Comparison of ENCODE assay signal across 16 cellular contexts in genomic region chr9:135219676-135220600, GRCh38.
"Had no signal": no experiment of that assay in that cellular context is flagged by ENCODE, and none has a peak within 500 bp of the region (broad histone marks: within the 10 kb centered on the region; RNA-seq: fewer than 3 reads in every experiment).

No MANE protein-coding gene starts in this region.

- ATAC-seq: activated CD8-positive, alpha-beta T cell treated with anti-CD3 and anti-CD28 coated beads, Interleukin-2, amount 10 ng/mL, durations not matched to agents 7 days and 5 days had no signal

- H3K27ac Mint-ChIP-seq: activated CD4-positive, alpha-beta T cell treated with anti-CD3 and anti-CD28 coated beads, Interleukin-2, amount 10 ng/mL, durations not matched to agents 24 days and 14 days; activated CD8-positive, alpha-beta T cell treated with anti-CD3 and anti-CD28 coated beads, Interleukin-2, amount 10 ng/mL, durations not matched to agents 7 days and 5 days; activated naive CD8-positive, alpha-beta T cell treated with anti-CD3 and anti-CD28 coated beads, Interleukin-2, amount 10 ng/mL, durations not matched to agents 7 days and 5 days; stimulated activated naive CD8-positive, alpha-beta T cell treated with anti-CD3 and anti-CD28 coated beads, Interleukin-15, Interleukin-2, amounts not matched to agents 100 ng/mL and 50 ng/mL, for 24 hours had no signal

- H3K9me3 Mint-ChIP-seq: activated CD4-positive, alpha-beta T cell treated with anti-CD3 and anti-CD28 coated beads, Interleukin-2, amount 10 ng/mL, durations not matched to agents 24 days and 14 days; activated naive CD8-positive, alpha-beta T cell treated with anti-CD3 and anti-CD28 coated beads, Interleukin-2, amount 10 ng/mL, durations not matched to agents 7 days and 5 days; stimulated activated naive CD8-positive, alpha-beta T cell treated with anti-CD3 and anti-CD28 coated beads, Interleukin-15, Interleukin-2, amounts not matched to agents 100 ng/mL and 50 ng/mL, for 24 hours had no signal

- H3K9me3 ChIP-seq: neutrophil, SJSA1, upper lobe of left lung had no signal

- H3K4me1 ChIP-seq: SJSA1 had no signal

- H3K27me3 ChIP-seq: SJSA1, upper lobe of left lung had no signal

- H3K4me1 Mint-ChIP-seq: activated CD4-positive, alpha-beta T cell treated with anti-CD3 and anti-CD28 coated beads, Interleukin-2, amount 10 ng/mL, durations not matched to agents 24 days and 14 days; activated naive CD8-positive, alpha-beta T cell treated with anti-CD3 and anti-CD28 coated beads, Interleukin-2, amount 10 ng/mL, durations not matched to agents 7 days and 5 days had no signal

- H3K36me3 ChIP-seq: neutrophil, SJSA1, upper lobe of left lung had no signal

- H3K4me3 ChIP-seq: dorsolateral prefrontal cortex, SJSA1, skin epidermis, upper lobe of left lung had no signal

- H3K27ac ChIP-seq: dorsolateral prefrontal cortex, neutrophil, SJSA1, skin epidermis, upper lobe of left lung had no signal

- H3K4me3 Mint-ChIP-seq: activated CD4-positive, alpha-beta T cell treated with anti-CD3 and anti-CD28 coated beads, Interleukin-2, amount 10 ng/mL, durations not matched to agents 24 days and 14 days; activated CD8-positive, alpha-beta T cell treated with anti-CD3 and anti-CD28 coated beads, Interleukin-2, amount 10 ng/mL, durations not matched to agents 7 days and 5 days; activated naive CD8-positive, alpha-beta T cell treated with anti-CD3 and anti-CD28 coated beads, Interleukin-2, amount 10 ng/mL, durations not matched to agents 7 days and 5 days; stimulated activated naive CD8-positive, alpha-beta T cell treated with anti-CD3 and anti-CD28 coated beads, Interleukin-15, Interleukin-2, amounts not matched to agents 100 ng/mL and 50 ng/mL, for 24 hours had no signal

- H3K36me3 Mint-ChIP-seq: activated naive CD8-positive, alpha-beta T cell treated with anti-CD3 and anti-CD28 coated beads, Interleukin-2, amount 10 ng/mL, durations not matched to agents 7 days and 5 days had no signal

- DNase-seq: activated CD4-positive, alpha-beta T cell treated with anti-CD3 and anti-CD28 coated beads, Interleukin-2, amount 10 ng/mL, durations not matched to agents 24 days and 14 days; activated CD4-positive, CD25-positive, alpha-beta regulatory T cell; activated CD8-positive, alpha-beta memory T cell treated with anti-CD3 and anti-CD28 coated beads, Interleukin-2, amount 50 U/mL, for 48 hours; activated CD8-positive, alpha-beta T cell treated with anti-CD3 and anti-CD28 coated beads, Interleukin-2, amount 10 ng/mL, durations not matched to agents 7 days and 5 days; activated naive CD8-positive, alpha-beta T cell treated with anti-CD3 and anti-CD28 coated beads, Interleukin-2, amount 10 ng/mL, durations not matched to agents 7 days and 5 days; hippocampal formation; kidney glomerular epithelial cell; retina; stimulated activated CD4-positive, alpha-beta T cell treated with anti-CD3 and anti-CD28 coated beads, Interleukin-4, amount 100 ng/mL, for 24 hours; T-helper 2 cell had no signal
